In the genomic region with DNA sequence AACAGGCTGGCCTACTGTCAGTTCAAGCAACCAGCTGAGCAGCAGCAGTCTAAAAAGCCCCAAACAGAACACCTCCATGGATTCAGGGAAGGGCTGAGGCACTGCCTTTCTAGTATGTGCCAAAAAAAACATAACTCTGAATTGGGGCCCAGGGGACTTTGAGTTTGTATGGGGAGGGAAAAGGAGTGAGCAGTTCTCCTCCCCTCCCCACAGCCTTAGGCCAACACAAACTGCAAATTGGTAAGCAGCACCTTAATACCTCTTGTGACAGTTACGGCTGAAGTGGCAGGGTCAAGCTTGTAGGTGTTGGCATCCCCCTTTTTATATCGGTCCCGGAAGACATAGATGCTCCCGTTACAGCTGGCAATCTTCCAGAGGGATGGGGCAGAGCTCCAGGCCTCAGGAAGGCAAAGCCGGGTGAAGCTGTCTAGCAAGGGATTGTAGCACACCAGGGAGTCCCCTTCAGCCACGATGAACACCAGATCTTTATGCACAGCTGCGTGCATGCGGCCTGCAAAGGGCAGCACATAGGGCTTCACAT, we compare ENCODE assay signal across 13 cellular contexts. TPM values are rescaled to one million over a fixed set of nuclear protein-coding genes. Genes with fewer than 3 reads are reported as not detected.
DNase-seq lines count a peak whose midpoint lies in the region; ATAC-seq, FAIRE-seq and TF ChIP-seq lines count a peak whose summit lies in the region.
"Had no signal": no experiment of that assay in that cellular context is flagged by ENCODE, and none has a peak within 500 bp of the region (broad histone marks: within the 10 kb centered on the region; RNA-seq: fewer than 3 reads in every experiment).

No MANE protein-coding gene starts in this region.

- peaks cover 21% of the 10 kb centered on the region for H3K4me1 ChIP-seq in Panc1 (ENCODE audit: control insufficient read depth, insufficient read depth, low read length)

- H3K4me3 Mint-ChIP-seq in CD4-positive, alpha-beta T cell, result peak overlapping the region; percentile 20
- no peak overlapping the region for H3K4me3 Mint-ChIP-seq in nephron progenitor cell
- H3K4me3 Mint-ChIP-seq: activated CD4-positive, alpha-beta memory T cell treated with anti-CD3 and anti-CD28 coated beads, Interleukin-2, amount 10 ng/mL, durations not matched to agents 7 days and 5 days had no signal

- no peak overlapping the region for H3K27ac ChIP-seq in CD4-positive, alpha-beta T cell (ENCODE audit: low read depth, low read length)
- H3K27ac ChIP-seq in Panc1 (ENCODE audit: low read length) (no peak overlapping the region), epithelial cell of prostate (peak overlapping the region; percentile 50)
- H3K27ac ChIP-seq: upper lobe of left lung had no signal

- no peak for FAIRE-seq in D721Med (lab: Jason Lieb, UNC)

- TF ChIP-seq CTCF in CD4-positive, alpha-beta T cell (IDR thresholded peaks at IDR 0.05), result no peak
- no peak for TF ChIP-seq CTCF in Panc1 (IDR thresholded peaks at IDR 0.05)
- TF ChIP-seq CTCF in nephron progenitor cell (IDR thresholded peaks at IDR 0.05), result no peak
- no peak for TF ChIP-seq CTCF in D721Med (IDR thresholded peaks at IDR 0.05; ENCODE audit: insufficient read depth, missing control alignments)

- in situ Hi-C loops in Panc1 (cut with HindIII; ENCODE audit: low pct_unique_long_range_greater_than_20kb, low sequenced_read_pairs), result no loop called here

- ATAC-seq in CD4-positive, alpha-beta T cell (ENCODE audit: poor library complexity), result no peak
- peak; percentile 43; the same call in 1 of the 2 replicates for ATAC-seq in Panc1
- no peak for ATAC-seq in HG02763 (IDR thresholded peaks at IDR 0.05; ENCODE audit: unreplicated experiment)

- POLR2A ChIA-PET in CD4-positive, alpha-beta T cell (lab: Charles Lee), result no interaction called here
- POLR2A ChIA-PET in Panc1 (lab: Charles Lee), result no interaction called here

- no peaks in the 10 kb centered on the region for H3K27me3 Mint-ChIP-seq in CD4-positive, alpha-beta T cell
- H3K27me3 Mint-ChIP-seq in nephron progenitor cell (ENCODE audit: low read depth, poor library complexity), result no peaks in the 10 kb centered on the region
- H3K27me3 Mint-ChIP-seq: activated CD4-positive, alpha-beta memory T cell treated with anti-CD3 and anti-CD28 coated beads, Interleukin-2, amount 10 ng/mL, durations not matched to agents 7 days and 5 days had no signal

- peaks cover 18% of the 10 kb centered on the region for H3K4me1 Mint-ChIP-seq in CD4-positive, alpha-beta T cell (ENCODE audit: low read depth)
- peaks cover 10% of the 10 kb centered on the region for H3K4me1 Mint-ChIP-seq in nephron progenitor cell

- H3K27ac Mint-ChIP-seq in CD4-positive, alpha-beta T cell, result no peak overlapping the region
- peak overlapping the region; percentile 73 for H3K27ac Mint-ChIP-seq in nephron progenitor cell
- H3K27ac Mint-ChIP-seq: activated CD4-positive, alpha-beta memory T cell treated with anti-CD3 and anti-CD28 coated beads, Interleukin-2, amount 10 ng/mL, durations not matched to agents 7 days and 5 days had no signal

- BruUV-seq in Panc1 (replicated peaks; lab: Mats Ljungman, UMichigan), result TSS peak; percentile 45

- intact Hi-C loops in CD4-positive, alpha-beta T cell (cut with DNase I, micrococcal nuclease), result loop anchor here in 1 of 2 experiments (10.0 kb wide), 2 partner anchors 298 to 868 kb away; a partner anchor contains a TSS
- intact Hi-C loops in Panc1 (cut with micrococcal nuclease; ENCODE audit: unreplicated experiment), result no loop called here

- CTCF ChIA-PET in CD4-positive, alpha-beta T cell (lab: Charles Lee), result interaction anchor here (1.1 kb wide), 1 partner anchor 9 kb away, joined by 3 read pairs; no protein-coding TSS in a partner anchor
- CTCF ChIA-PET in Panc1 (lab: Charles Lee), result no interaction called here

- H3K4me3 ChIP-seq in Panc1 (ENCODE audit: low read depth in 2 of 2, low read length in 2 of 2), result no peak overlapping the region
- H3K4me3 ChIP-seq: upper lobe of left lung had no signal

- H3K27me3 ChIP-seq in CD4-positive, alpha-beta T cell (ENCODE audit: control insufficient read depth, insufficient read depth, low read length), result no peaks in the 10 kb centered on the region
- no peaks in the 10 kb centered on the region for H3K27me3 ChIP-seq in Panc1 (ENCODE audit: control insufficient read depth, insufficient read depth, low read length)
- H3K27me3 ChIP-seq: upper lobe of left lung had no signal

- H3K9me3 ChIP-seq in CD4-positive, alpha-beta T cell (ENCODE audit: control insufficient read depth, low read length), result no peaks in the 10 kb centered on the region
- H3K9me3 ChIP-seq in Panc1 (ENCODE audit: control insufficient read depth, insufficient read depth, low read depth, low read length), result no peaks in the 10 kb centered on the region
- H3K9me3 ChIP-seq: upper lobe of left lung had no signal

- no peaks in the 10 kb centered on the region for H3K9me3 Mint-ChIP-seq in CD4-positive, alpha-beta T cell
- no peaks in the 10 kb centered on the region for H3K9me3 Mint-ChIP-seq in nephron progenitor cell
- H3K9me3 Mint-ChIP-seq: activated CD4-positive, alpha-beta memory T cell treated with anti-CD3 and anti-CD28 coated beads, Interleukin-2, amount 10 ng/mL, durations not matched to agents 7 days and 5 days had no signal

- no peak for DNase-seq in CD4-positive, alpha-beta T cell
- no peak for DNase-seq in Panc1 (ENCODE audit: low read depth, low spot score)
- no peak for DNase-seq in epithelial cell of prostate (ENCODE audit: low read depth, low spot score)
- DNase-seq in nephron progenitor cell, result no peak
- no peak for DNase-seq in activated naive CD4-positive, alpha-beta T cell (lab: John Stamatoyannopoulos, UW)
- no peak for DNase-seq in COLO668 (lab: John Stamatoyannopoulos, UW; ENCODE audit: unreplicated experiment)
- no peak for DNase-seq in D721Med (ENCODE audit: insufficient read length, low spot score)
- DNase-seq: activated CD4-positive, alpha-beta memory T cell treated with anti-CD3 and anti-CD28 coated beads, Interleukin-2, amount 10 ng/mL, durations not matched to agents 7 days and 5 days; DND-41; midbrain; OCI-M1; upper lobe of left lung had no signal

- H3K36me3 ChIP-seq in Panc1 (ENCODE audit: control insufficient read depth, insufficient read depth, low read length), result peaks cover 18% of the 10 kb centered on the region

- peaks cover 77% of the 10 kb centered on the region for H3K36me3 Mint-ChIP-seq in CD4-positive, alpha-beta T cell (ENCODE audit: low read depth)
- H3K36me3 Mint-ChIP-seq in nephron progenitor cell (ENCODE audit: low read depth), result peaks cover 60% of the 10 kb centered on the region

RNA-seq across cellular contexts. Expression of a gene that starts 6.0 kb away (rescaled TPM):
- 10 to 100 TPM; 29.1 to 30.2 TPM for total RNA-seq in CD4-positive, alpha-beta T cell
- 23.2 TPM for total RNA-seq in Panc1 (2021; ENCODE audit: unreplicated experiment)
- polyA plus RNA-seq in Panc1 (2012; ENCODE audit: insufficient read length), result 24.7 TPM

RNA-seq across cellular contexts. Expression of a gene that starts 6.1 kb away (rescaled TPM):
- total RNA-seq in CD4-positive, alpha-beta T cell, result 100 to 1,000 TPM; 139 to 144 TPM
- total RNA-seq in Panc1 (2021; ENCODE audit: unreplicated experiment), result 135 TPM
- polyA plus RNA-seq in Panc1 (2012; ENCODE audit: insufficient read length), result 135 TPM

RNA-seq across cellular contexts. Expression of a gene that starts 7.4 kb away (rescaled TPM):
- 10 to 100 TPM; 18.9 to 26.7 TPM for total RNA-seq in CD4-positive, alpha-beta T cell
- total RNA-seq in Panc1 (2021; ENCODE audit: unreplicated experiment), result 81.0 TPM
- polyA plus RNA-seq in Panc1 (2012; ENCODE audit: insufficient read length), result 118 TPM

RNA-seq across cellular contexts. Expression of a gene that starts 13.7 kb away (rescaled TPM):
- under 1 TPM; 0.55 to 0.92 TPM for total RNA-seq in CD4-positive, alpha-beta T cell
- not detected for total RNA-seq in Panc1 (2021; ENCODE audit: unreplicated experiment)
- polyA plus RNA-seq in Panc1 (2012; ENCODE audit: insufficient read length), result not detected

RNA-seq across cellular contexts. Expression of a gene that starts 19.9 kb away (rescaled TPM):
- total RNA-seq in CD4-positive, alpha-beta T cell, result 100 to 1,000 TPM; 103 to 111 TPM
- 160 TPM for total RNA-seq in Panc1 (2021; ENCODE audit: unreplicated experiment)
- polyA plus RNA-seq in Panc1 (2012; ENCODE audit: insufficient read length), result 42.5 TPM
